Comparison of ENCODE assay signal across 8 cellular contexts in the genomic region with DNA sequence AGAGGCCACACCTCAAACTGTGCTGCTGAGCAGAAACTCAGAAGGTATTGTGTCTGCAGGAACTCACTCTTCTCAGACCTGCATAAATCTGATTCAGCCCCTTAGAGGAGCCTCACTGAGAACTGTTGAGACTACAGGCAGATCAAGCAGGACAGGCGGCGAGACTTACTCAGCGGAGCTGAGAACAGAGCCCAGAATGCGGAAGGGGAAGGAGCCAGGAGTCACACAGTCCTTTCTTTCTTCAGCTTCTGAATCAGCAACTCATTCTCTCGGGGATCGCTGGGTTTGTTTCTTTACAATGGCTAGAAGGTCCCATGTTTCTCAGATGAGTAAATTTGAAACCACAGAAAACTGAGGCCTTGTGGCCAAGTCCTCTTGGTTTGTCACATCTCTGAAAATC. TPM values are rescaled to one million over a fixed set of nuclear protein-coding genes. Genes with fewer than 3 reads are reported as not detected.
DNase-seq lines count a peak whose midpoint lies in the region; ATAC-seq and TF ChIP-seq lines count a peak whose summit lies in the region.

No MANE protein-coding gene starts in this region.

- intact Hi-C loops in prostate gland (cut with DNase I), result no loop called here

- no peaks in the 10 kb centered on the region for H3K9me3 ChIP-seq in prostate gland

- no peaks in the 10 kb centered on the region for H3K36me3 ChIP-seq in prostate gland

- H3K27ac Mint-ChIP-seq in T-helper 2 cell treated with Interferon-gamma antibody and Interleukin-4, amounts not matched to agents 5 μg/mL and 100 μg/mL, for 36 hours, result no peak overlapping the region

- POLR2A ChIA-PET in HEK293T (lab: Yijun Ruan, JAX), result no interaction called here

- H3K4me3 ChIP-seq in prostate gland, result no peak overlapping the region

- no peak overlapping the region for H3K4me3 Mint-ChIP-seq in T-helper 2 cell treated with Interferon-gamma antibody and Interleukin-4, amounts not matched to agents 5 μg/mL and 100 μg/mL, for 36 hours

- no peak for TF ChIP-seq POLR2A in prostate gland (IDR thresholded peaks at IDR 0.05)

- peaks cover 67% of the 10 kb centered on the region for H3K27me3 Mint-ChIP-seq in T-helper 2 cell treated with Interferon-gamma antibody and Interleukin-4, amounts not matched to agents 5 μg/mL and 100 μg/mL, for 36 hours (ENCODE audit: low read depth)

- ATAC-seq in GM18868 (IDR thresholded peaks at IDR 0.05; ENCODE audit: unreplicated experiment), result peak; percentile 99
- ATAC-seq in HG03025 (IDR thresholded peaks at IDR 0.05; ENCODE audit: low FRiP score, unreplicated experiment), result peak; percentile 85

- no peaks in the 10 kb centered on the region for H3K4me1 ChIP-seq in prostate gland (replicated peaks)

- CTCF ChIA-PET in HEK293T (lab: Yijun Ruan, JAX), result interaction anchor here (0.6 kb wide), 1 partner anchor 76 kb away, joined by 3 read pairs; no protein-coding TSS in a partner anchor

- H3K27ac ChIP-seq in prostate gland, result no peak overlapping the region

- H3K27me3 ChIP-seq in prostate gland (replicated peaks; ENCODE audit: insufficient read depth), result no peaks in the 10 kb centered on the region

- in situ Hi-C loops in ACHN (cut with HindIII; ENCODE audit: low pct_ligation_motif_present, low pct_unique_long_range_greater_than_20kb, low sequenced_read_pairs), result no loop called here

- no peaks in the 10 kb centered on the region for H3K36me3 Mint-ChIP-seq in T-helper 2 cell treated with Interferon-gamma antibody and Interleukin-4, amounts not matched to agents 5 μg/mL and 100 μg/mL, for 36 hours (ENCODE audit: low read depth)

- H3K4me1 Mint-ChIP-seq in T-helper 2 cell treated with Interferon-gamma antibody and Interleukin-4, amounts not matched to agents 5 μg/mL and 100 μg/mL, for 36 hours (ENCODE audit: low read depth), result peaks cover 16% of the 10 kb centered on the region

- no peaks in the 10 kb centered on the region for H3K9me3 Mint-ChIP-seq in T-helper 2 cell treated with Interferon-gamma antibody and Interleukin-4, amounts not matched to agents 5 μg/mL and 100 μg/mL, for 36 hours

- no peak for TF ChIP-seq CTCF in prostate gland (IDR thresholded peaks at IDR 0.05)

- 71% methylated on average over 6 of the region's 6 CpGs for WGBS in prostate gland

- DNase-seq in ACHN (peak; percentile 36), fibroblast of the conjunctiva (ENCODE audit: low read depth) (peak; percentile 80), pons (ENCODE audit: low spot score) (peak; percentile 62), prostate gland (ENCODE audit: low spot score) (no peak), HEK293T (ENCODE audit: extremely low spot score) (no peak)
- DNase-seq in T-helper 2 cell treated with Interferon-gamma antibody and Interleukin-4, amounts not matched to agents 5 μg/mL and 100 μg/mL, for 36 hours (ENCODE audit: low spot score), result peak; percentile 46

TF ChIP-seq in HEK293T, 16 proteins besides CTCF, POLR2A, EP300 and RAD21:
- TF ChIP-seq SP1 (IDR thresholded peaks at IDR 0.05), result no peak
TF ChIP-seq in HEK293T: peak in this region for 0.

RNA-seq across cellular contexts. Expression of gene EMP1, which starts 23.0 kb away (rescaled TPM):
- total RNA-seq in prostate gland, result 10 to 100 TPM; 38.9 to 71.6 TPM

Comparison
In these comparisons a context has a peak if more than half of its experiments do, and no peak if none do; other contexts are left out.
1. DNase-seq: peak in ACHN (single experiment), T-helper 2 cell treated with Interferon-gamma antibody and Interleukin-4, amounts not matched to agents 5 μg/mL and 100 μg/mL, for 36 hours (single experiment), fibroblast of the conjunctiva (single experiment) and pons (single experiment); none in prostate gland (single experiment) and HEK293T (single experiment).